Comparison of ENCODE assay signal across 1 cellular context in the genomic region with DNA sequence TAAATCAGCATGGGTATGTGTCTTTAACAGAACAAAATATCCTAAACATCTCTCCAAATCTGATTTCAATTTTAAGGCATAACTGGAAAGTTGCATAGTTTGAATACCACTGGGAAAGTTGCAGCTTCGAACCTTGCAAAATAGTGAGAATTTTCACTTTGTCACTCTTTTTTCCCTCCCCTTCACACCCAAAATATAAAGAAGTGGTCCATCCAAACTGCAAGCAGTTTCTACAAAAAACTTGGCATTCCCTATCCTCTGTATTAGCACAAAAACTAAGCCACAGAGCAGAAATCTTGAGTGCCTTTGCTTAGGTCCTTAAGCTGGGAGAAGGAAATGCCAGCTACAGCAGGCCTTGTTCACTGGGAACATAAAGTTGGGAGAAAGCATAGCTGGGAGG.
TF ChIP-seq lines count a peak whose summit lies in the region.

No MANE protein-coding gene starts in this region.

TF ChIP-seq in A549, 52 proteins besides CTCF, POLR2A, EP300 and RAD21 (continued from another document):
- TF ChIP-seq MAZ (IDR thresholded peaks at IDR 0.05; ENCODE audit: borderline replicate concordance, low read depth, low read length) (no peak), HEYL (CRISPR knock-in tag; IDR thresholded peaks at IDR 0.05) (no peak), POLR2AphosphoS2 (conservative IDR thresholded peaks at IDR 0.05; ENCODE audit: low read length) (no peak), NFE2L2 (conservative IDR thresholded peaks at IDR 0.05; ENCODE audit: low read length) (no peak), JUN (IDR thresholded peaks at IDR 0.05) (no peak), HOXB13 (CRISPR knock-in tag; IDR thresholded peaks at IDR 0.05; ENCODE audit: low read depth) (no peak), FOXS1 (CRISPR knock-in tag; IDR thresholded peaks at IDR 0.05) (no peak)
- TF ChIP-seq, protein P1, sequence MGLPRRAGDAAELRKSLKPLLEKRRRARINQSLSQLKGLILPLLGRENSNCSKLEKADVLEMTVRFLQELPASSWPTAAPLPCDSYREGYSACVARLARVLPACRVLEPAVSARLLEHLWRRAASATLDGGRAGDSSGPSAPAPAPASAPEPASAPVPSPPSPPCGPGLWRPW (IDR thresholded peaks at IDR 0.05): no peak
- TF ChIP-seq, protein P2, sequence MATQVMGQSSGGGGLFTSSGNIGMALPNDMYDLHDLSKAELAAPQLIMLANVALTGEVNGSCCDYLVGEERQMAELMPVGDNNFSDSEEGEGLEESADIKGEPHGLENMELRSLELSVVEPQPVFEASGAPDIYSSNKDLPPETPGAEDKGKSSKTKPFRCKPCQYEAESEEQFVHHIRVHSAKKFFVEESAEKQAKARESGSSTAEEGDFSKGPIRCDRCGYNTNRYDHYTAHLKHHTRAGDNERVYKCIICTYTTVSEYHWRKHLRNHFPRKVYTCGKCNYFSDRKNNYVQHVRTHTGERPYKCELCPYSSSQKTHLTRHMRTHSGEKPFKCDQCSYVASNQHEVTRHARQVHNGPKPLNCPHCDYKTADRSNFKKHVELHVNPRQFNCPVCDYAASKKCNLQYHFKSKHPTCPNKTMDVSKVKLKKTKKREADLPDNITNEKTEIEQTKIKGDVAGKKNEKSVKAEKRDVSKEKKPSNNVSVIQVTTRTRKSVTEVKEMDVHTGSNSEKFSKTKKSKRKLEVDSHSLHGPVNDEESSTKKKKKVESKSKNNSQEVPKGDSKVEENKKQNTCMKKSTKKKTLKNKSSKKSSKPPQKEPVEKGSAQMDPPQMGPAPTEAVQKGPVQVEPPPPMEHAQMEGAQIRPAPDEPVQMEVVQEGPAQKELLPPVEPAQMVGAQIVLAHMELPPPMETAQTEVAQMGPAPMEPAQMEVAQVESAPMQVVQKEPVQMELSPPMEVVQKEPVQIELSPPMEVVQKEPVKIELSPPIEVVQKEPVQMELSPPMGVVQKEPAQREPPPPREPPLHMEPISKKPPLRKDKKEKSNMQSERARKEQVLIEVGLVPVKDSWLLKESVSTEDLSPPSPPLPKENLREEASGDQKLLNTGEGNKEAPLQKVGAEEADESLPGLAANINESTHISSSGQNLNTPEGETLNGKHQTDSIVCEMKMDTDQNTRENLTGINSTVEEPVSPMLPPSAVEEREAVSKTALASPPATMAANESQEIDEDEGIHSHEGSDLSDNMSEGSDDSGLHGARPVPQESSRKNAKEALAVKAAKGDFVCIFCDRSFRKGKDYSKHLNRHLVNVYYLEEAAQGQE (IDR thresholded peaks at IDR 0.05): no peak
